ENCODE assay signal across 18 cellular contexts in the genomic region with DNA sequence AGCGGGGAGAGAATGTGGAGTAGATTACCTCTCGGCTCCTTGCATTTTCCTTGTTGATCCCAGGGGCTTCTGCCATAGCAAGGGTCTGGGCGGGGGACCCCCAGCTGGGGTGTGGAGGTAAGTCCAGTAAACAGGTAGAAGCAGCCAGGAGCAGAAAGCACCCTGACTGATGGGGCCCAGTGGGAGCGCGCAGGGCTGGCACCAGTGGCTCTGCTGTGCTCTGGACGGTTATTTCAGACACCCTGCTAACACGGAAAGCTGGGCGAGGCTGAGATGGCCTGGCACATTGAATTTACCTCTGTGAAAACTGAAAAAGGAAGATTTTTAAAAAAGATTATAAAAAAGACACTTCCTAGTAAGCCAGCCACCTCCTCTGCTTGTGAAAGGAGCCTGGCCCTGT.
"Had no signal": no experiment of that assay in that cellular context is flagged by ENCODE, and none has a peak within 500 bp of the region (broad histone marks: within the 10 kb centered on the region; RNA-seq: fewer than 3 reads in every experiment).

No MANE protein-coding gene starts in this region.

- H3K27ac Mint-ChIP-seq: activated CD8-positive, alpha-beta T cell treated with anti-CD3 and anti-CD28 coated beads, Interleukin-2, amount 10 ng/mL, durations not matched to agents 7 days and 5 days; activated naive CD4-positive, alpha-beta T cell treated with anti-CD3 and anti-CD28 coated beads, Interleukin-2, amount 50 U/mL, for 24 hours; activated T-helper 1 cell treated with anti-CD3 and anti-CD28 coated beads, Interleukin-12 subunit alpha, Interleukin-12 subunit beta, Interleukin-2, Interleukin-4 antibody, amounts not matched to agents 30 ng/mL and 10 ng/mL and 1 ng/mL, durations not matched to agents 14 hours and 24 hours and 36 hours; naive B cell; stimulated activated naive CD8-positive, alpha-beta T cell treated with anti-CD3 and anti-CD28 coated beads, Interleukin-15, Interleukin-2, amounts not matched to agents 100 ng/mL and 50 ng/mL, for 24 hours; T-cell; T-helper 2 cell treated with Interferon-gamma antibody and Interleukin-4, amounts not matched to agents 5 μg/mL and 100 μg/mL, for 36 hours had no signal

- H3K36me3 Mint-ChIP-seq: activated naive CD4-positive, alpha-beta T cell treated with anti-CD3 and anti-CD28 coated beads, Interleukin-2, amount 50 U/mL, for 24 hours; brain; T-cell had no signal

- H3K4me1 Mint-ChIP-seq: activated naive CD4-positive, alpha-beta T cell treated with anti-CD3 and anti-CD28 coated beads, Interleukin-2, amount 50 U/mL, for 24 hours; T-cell had no signal

- H3K27me3 Mint-ChIP-seq: activated naive CD4-positive, alpha-beta T cell treated with anti-CD3 and anti-CD28 coated beads, Interleukin-2, amount 50 U/mL, for 24 hours; naive B cell; stimulated activated naive CD8-positive, alpha-beta T cell treated with anti-CD3 and anti-CD28 coated beads, Interleukin-15, Interleukin-2, amounts not matched to agents 100 ng/mL and 50 ng/mL, for 24 hours; T-cell had no signal

- ATAC-seq: activated CD8-positive, alpha-beta T cell treated with anti-CD3 and anti-CD28 coated beads, Interleukin-2, amount 10 ng/mL, durations not matched to agents 7 days and 5 days; esophagus mucosa; psoas muscle; right cardiac atrium; T-cell had no signal

- H3K27ac ChIP-seq: psoas muscle, tibial artery had no signal

- H3K9me3 Mint-ChIP-seq: activated naive CD4-positive, alpha-beta T cell treated with anti-CD3 and anti-CD28 coated beads, Interleukin-2, amount 50 U/mL, for 24 hours; activated T-helper 1 cell treated with anti-CD3 and anti-CD28 coated beads, Interleukin-12 subunit alpha, Interleukin-12 subunit beta, Interleukin-2, Interleukin-4 antibody, amounts not matched to agents 30 ng/mL and 10 ng/mL and 1 ng/mL, durations not matched to agents 14 hours and 24 hours and 36 hours; brain; stimulated activated naive CD8-positive, alpha-beta T cell treated with anti-CD3 and anti-CD28 coated beads, Interleukin-15, Interleukin-2, amounts not matched to agents 100 ng/mL and 50 ng/mL, for 24 hours; T-cell; T-helper 2 cell treated with Interferon-gamma antibody and Interleukin-4, amounts not matched to agents 5 μg/mL and 100 μg/mL, for 36 hours had no signal

- DNase-seq: activated CD4-positive, alpha-beta T cell treated with anti-CD3 and anti-CD28 coated beads for 1 hour; activated CD4-positive, alpha-beta T cell treated with anti-CD3 and anti-CD28 coated beads, Interleukin-2, amount 50 U/mL, for 1 hour; activated CD8-positive, alpha-beta T cell treated with anti-CD3 and anti-CD28 coated beads, Interleukin-2, amount 10 ng/mL, durations not matched to agents 7 days and 5 days; activated gamma-delta T cell treated with Interleukin-2 at 50 U/mL for 16 hours; aorta; dermis blood vessel endothelial cell; effector memory CD4-positive, alpha-beta T cell; naive B cell; psoas muscle; right cardiac atrium; T-cell; tibial artery had no signal

- H3K4me3 Mint-ChIP-seq: activated CD8-positive, alpha-beta T cell treated with anti-CD3 and anti-CD28 coated beads, Interleukin-2, amount 10 ng/mL, durations not matched to agents 7 days and 5 days; activated naive CD4-positive, alpha-beta T cell treated with anti-CD3 and anti-CD28 coated beads, Interleukin-2, amount 50 U/mL, for 24 hours; activated T-helper 1 cell treated with anti-CD3 and anti-CD28 coated beads, Interleukin-12 subunit alpha, Interleukin-12 subunit beta, Interleukin-2, Interleukin-4 antibody, amounts not matched to agents 30 ng/mL and 10 ng/mL and 1 ng/mL, durations not matched to agents 14 hours and 24 hours and 36 hours; brain; naive B cell; stimulated activated naive CD8-positive, alpha-beta T cell treated with anti-CD3 and anti-CD28 coated beads, Interleukin-15, Interleukin-2, amounts not matched to agents 100 ng/mL and 50 ng/mL, for 24 hours; T-cell; T-helper 2 cell treated with Interferon-gamma antibody and Interleukin-4, amounts not matched to agents 5 μg/mL and 100 μg/mL, for 36 hours had no signal

- H3K27me3 ChIP-seq: tibial artery had no signal

- H3K36me3 ChIP-seq: tibial artery had no signal

- H3K4me3 ChIP-seq: psoas muscle, tibial artery had no signal
